Comparison of ENCODE assay signal across 7 cellular contexts in the genomic region with DNA sequence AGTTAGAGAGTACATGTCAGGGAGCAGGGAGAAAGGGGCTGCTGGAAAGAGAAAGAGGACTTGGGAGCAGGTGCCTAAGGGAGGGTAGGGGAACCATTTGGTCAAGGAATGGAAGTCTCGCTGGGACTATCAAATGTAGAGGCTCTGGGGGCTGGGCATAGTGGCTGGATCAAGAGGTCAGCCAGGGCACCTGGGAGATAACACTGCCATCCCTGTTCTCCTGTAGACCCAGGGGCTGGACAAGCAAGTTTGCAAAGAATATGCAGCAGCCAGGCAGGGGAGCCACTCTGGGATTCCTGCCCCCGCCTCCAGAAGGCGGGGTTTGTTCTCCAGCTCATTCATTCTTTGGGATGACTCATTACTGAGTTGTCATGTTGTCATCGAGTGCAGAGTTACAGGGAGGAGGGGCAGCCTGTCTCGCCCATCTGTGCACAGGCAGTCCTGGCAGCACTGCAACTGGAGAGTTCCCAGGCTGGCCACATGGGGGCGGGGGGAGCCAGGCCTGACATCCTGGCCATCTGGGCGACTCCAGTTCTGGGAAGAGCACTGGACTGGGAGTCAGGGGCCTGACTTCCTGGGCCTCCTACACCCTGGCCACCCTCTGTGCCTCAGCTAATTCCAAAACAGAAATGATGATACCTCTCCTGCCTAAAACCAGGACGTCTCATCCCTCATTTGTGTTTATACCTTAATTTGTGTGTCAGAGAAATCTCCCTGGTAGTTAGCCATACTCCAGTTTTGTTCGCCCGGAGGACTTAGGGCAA. TPM values are rescaled to one million over a fixed set of nuclear protein-coding genes. Genes with fewer than 3 reads are reported as not detected.
A peak's percentile ranks its signal among the peaks of the same experiment; 100 is the strongest.
DNase-seq lines count a peak whose midpoint lies in the region; ATAC-seq and TF ChIP-seq lines count a peak whose summit lies in the region.

No MANE protein-coding gene starts in this region.

- no peak overlapping the region for H3K27ac ChIP-seq in ascending aorta
- H3K27ac ChIP-seq in right cardiac atrium (ENCODE audit: low read length), result no peak overlapping the region
- peak overlapping the region in 1 of 4 donors; percentile 25 for H3K27ac ChIP-seq in sigmoid colon

- no peak for TF ChIP-seq EP300 in sigmoid colon (IDR thresholded peaks at IDR 0.05)

- DNase-seq in NCI-H2029 treated with DMSO at 0.1 percent for 48 hours (lab: John Stamatoyannopoulos, UW) (peak; percentile 78), T-helper 9 cell (peak; percentile 65), ascending aorta (ENCODE audit: low spot score in 2 of 2) (peak; percentile 83 to 97), right cardiac atrium (peak; percentile 93 to 96 (median 96)), sigmoid colon (peak; percentile 96)

- no peak for TF ChIP-seq POLR2A in sigmoid colon (IDR thresholded peaks at IDR 0.05)

- H3K4me1 ChIP-seq in ascending aorta (peaks cover 0 to 10% of the 10 kb centered on the region in 2 donors), right cardiac atrium (ENCODE audit: control insufficient read depth, insufficient read depth, low read length) (no peaks in the 10 kb centered on the region), sigmoid colon (peaks cover 0 to 12% (median 11%) of the 10 kb centered on the region in 4 donors)

- WGBS in right cardiac atrium, result 21% methylated on average over 10 of the region's 10 CpGs
- 18 to 29% methylated on average over 10 of the region's 10 CpGs for WGBS in sigmoid colon, 2 donors

- no peaks in the 10 kb centered on the region for H3K27me3 ChIP-seq in ascending aorta
- no peaks in the 10 kb centered on the region for H3K27me3 ChIP-seq in right cardiac atrium (ENCODE audit: control insufficient read depth, insufficient read depth)
- no peaks in the 10 kb centered on the region for H3K27me3 ChIP-seq in sigmoid colon

- intact Hi-C loops in ascending aorta (cut with DNase I), result loop anchor here (1.0 to 10.0 kb wide), 6 partner anchors 28 to 701 kb away; a partner anchor contains a TSS
- intact Hi-C loops in right cardiac atrium (cut with DNase I), result loop anchor here in 3 of 4 donors (5.0 to 10.0 kb wide), 3 partner anchors 216 to 703 kb away; no protein-coding TSS in a partner anchor
- intact Hi-C loops in sigmoid colon (cut with DNase I), result loop anchor here (2.0 to 5.0 kb wide), 2 partner anchors 66 to 703 kb away; no protein-coding TSS in a partner anchor

- H3K9me3 ChIP-seq in ascending aorta (no peaks in the 10 kb centered on the region), right cardiac atrium (ENCODE audit: control insufficient read depth, low read length) (no peaks in the 10 kb centered on the region), sigmoid colon (no peaks in the 10 kb centered on the region)

- ATAC-seq in GM18508 (IDR thresholded peaks at IDR 0.05; ENCODE audit: insufficient read depth, unreplicated experiment), result peak; percentile 77
- peak; percentile 93 for ATAC-seq in HG03045 (IDR thresholded peaks at IDR 0.05; ENCODE audit: unreplicated experiment)
- ATAC-seq in right cardiac atrium, result peak; percentile 98 to 99

- H3K36me3 ChIP-seq in ascending aorta (no peaks in the 10 kb centered on the region), sigmoid colon (no peaks in the 10 kb centered on the region)

- H3K4me3 ChIP-seq in ascending aorta (no peak overlapping the region), right cardiac atrium (ENCODE audit: low read length) (no peak overlapping the region), sigmoid colon (no peak overlapping the region)

- peak; percentile 92 to 94 (median 92) for TF ChIP-seq CTCF in ascending aorta (IDR thresholded peaks at IDR 0.05)
- peak; percentile 73 to 93 (median 86) for TF ChIP-seq CTCF in sigmoid colon (IDR thresholded peaks at IDR 0.05)

RNA-seq across cellular contexts. Expression of a gene that starts 28.2 kb away (rescaled TPM):
- total RNA-seq in ascending aorta, result 32.7 TPM
- 10 to 100 TPM; 65.2 to 91.4 (median 80.7) TPM for total RNA-seq in right cardiac atrium
- 50.1 TPM for polyA plus RNA-seq in right cardiac atrium
- total RNA-seq in sigmoid colon, result 10 to 100 TPM; 34.4 to 54.8 (median 40.2) TPM
- 10 to 100 TPM; 32.4 to 44.5 (median 38.6) TPM for polyA plus RNA-seq in sigmoid colon
